In the genomic region with DNA sequence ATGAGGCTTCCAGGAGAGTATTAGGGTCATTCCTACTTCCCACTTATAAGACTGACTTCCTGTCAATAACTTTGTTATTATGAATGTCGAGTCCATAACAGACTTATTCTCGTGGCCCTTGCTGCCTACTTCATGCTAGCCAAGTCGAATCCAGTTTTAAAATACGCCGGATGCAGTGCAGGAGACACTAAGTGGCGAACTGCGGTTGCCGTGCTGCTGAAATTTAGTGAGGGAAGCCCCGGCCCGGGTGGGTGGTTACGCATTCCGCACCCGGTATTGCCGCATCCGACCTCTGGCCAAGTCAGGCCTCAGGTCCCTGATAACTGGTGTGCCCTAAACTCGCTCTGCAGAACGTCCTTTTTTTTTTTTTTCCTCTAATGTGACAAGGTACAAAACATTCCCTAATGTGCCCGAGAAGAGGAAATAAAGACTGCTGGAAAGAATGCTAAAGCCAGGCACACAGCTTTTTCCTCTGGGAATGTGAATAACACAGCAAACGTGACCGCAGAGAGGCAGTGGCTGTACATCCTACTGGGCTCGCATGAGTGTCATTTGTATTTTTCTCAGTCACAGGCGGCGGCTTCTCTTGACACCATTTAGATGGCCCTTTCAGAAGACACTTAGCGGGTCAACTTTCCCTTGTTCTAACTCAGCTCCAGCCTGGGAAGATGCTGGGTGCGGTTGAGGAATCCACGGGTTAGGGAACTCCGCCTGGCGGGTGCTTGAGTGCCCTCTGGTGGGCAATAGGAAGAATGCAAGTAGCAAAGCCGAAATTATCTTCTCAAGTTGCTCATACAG, we compare ENCODE assay signal across 8 cellular contexts. TPM values are rescaled to one million over a fixed set of nuclear protein-coding genes. Genes with fewer than 3 reads are reported as not detected.
DNase-seq lines count a peak whose midpoint lies in the region; ATAC-seq and TF ChIP-seq lines count a peak whose summit lies in the region.

No MANE protein-coding gene starts in this region.

- H3K4me2 ChIP-seq in GM23338 = peak overlapping the region; percentile 22; the same call in 1 of the 2 replicates

- 0 out of 2 replicates have a peak overlapping the region, but pooled peaks have one; percentile 25 for H2AFZ ChIP-seq in GM23338

- TF ChIP-seq CTCF in GM23338 (conservative IDR thresholded peaks at IDR 0.05; ENCODE audit: low read depth in 2 of 2) (peak; percentile 82 to 96), endothelial cell (IDR thresholded peaks at IDR 0.05; ENCODE audit: unreplicated experiment) (peak; percentile 97), mesothelial cell of epicardium (IDR thresholded peaks at IDR 0.05; ENCODE audit: unreplicated experiment) (peak; percentile 91)

- H3K9ac ChIP-seq in subcutaneous abdominal adipose tissue (ENCODE audit: low read length in 5 of 5) = peak overlapping the region in 2 of 5 donors; percentile 40 to 63

- POLR2A ChIA-PET in activated CD4-positive, alpha-beta memory T cell treated with anti-CD3 and anti-CD28 coated beads for 36 hours (lab: Charles Lee) = interaction anchor here (0.6 kb wide), 1 partner anchor 75 kb away, joined by 3 read pairs; no protein-coding TSS in a partner anchor

- H3K4me1 Mint-ChIP-seq in GM23338 (peaks cover 7% of the 10 kb centered on the region), endothelial cell (ENCODE audit: unreplicated experiment) (peaks cover 28% of the 10 kb centered on the region), mesothelial cell of epicardium (peaks cover 7% of the 10 kb centered on the region)
- H3K4me1 Mint-ChIP-seq in activated CD4-positive, alpha-beta memory T cell treated with anti-CD3 and anti-CD28 coated beads for 36 hours (ENCODE audit: low read depth) = peaks cover 35% of the 10 kb centered on the region

- H3K9me3 Mint-ChIP-seq in GM23338 (peaks cover 27% of the 10 kb centered on the region), endothelial cell (ENCODE audit: unreplicated experiment) (no peaks in the 10 kb centered on the region), mesothelial cell of epicardium (peaks cover 7% of the 10 kb centered on the region)
- H3K9me3 Mint-ChIP-seq in activated CD4-positive, alpha-beta memory T cell treated with anti-CD3 and anti-CD28 coated beads for 36 hours = no peaks in the 10 kb centered on the region

- H3K9me3 ChIP-seq in subcutaneous abdominal adipose tissue (ENCODE audit: control insufficient read depth in 5 of 5, low read length in 5 of 5) = peaks cover 0 to 3% (median 0%) of the 10 kb centered on the region in 5 donors

- H3K36me3 Mint-ChIP-seq in GM23338 (ENCODE audit: low read depth) (peaks cover 11% of the 10 kb centered on the region; the same call in 1 of the 3 replicates), endothelial cell (ENCODE audit: low read depth, unreplicated experiment) (peaks cover 10% of the 10 kb centered on the region), mesothelial cell of epicardium (no peaks in the 10 kb centered on the region)
- peaks cover 2% of the 10 kb centered on the region for H3K36me3 Mint-ChIP-seq in activated CD4-positive, alpha-beta memory T cell treated with anti-CD3 and anti-CD28 coated beads for 36 hours

- no peak overlapping the region for H3K27ac ChIP-seq in GM23338 (ENCODE audit: low read depth)
- peak overlapping the region; percentile 43 for H3K27ac ChIP-seq in subcutaneous abdominal adipose tissue (ENCODE audit: low read depth, low read length)

- CTCF ChIA-PET in activated CD4-positive, alpha-beta memory T cell treated with anti-CD3 and anti-CD28 coated beads for 36 hours (lab: Charles Lee) = interaction anchor here (0.7 to 1.4 kb wide), 7 partner anchors 9 to 237 kb away, joined by 3 to 6 read pairs (median 3); no protein-coding TSS in a partner anchor

- intact Hi-C loops in activated CD4-positive, alpha-beta memory T cell treated with anti-CD3 and anti-CD28 coated beads for 36 hours (cut with micrococcal nuclease) = loop anchor here (5.0 to 10.0 kb wide), 2 partner anchors 37 to 225 kb away; no protein-coding TSS in a partner anchor

- ATAC-seq in GM23338 (peak; percentile 95), HG02571 (IDR thresholded peaks at IDR 0.05; ENCODE audit: unreplicated experiment) (no peak)

- no peaks in the 10 kb centered on the region for H4K20me1 ChIP-seq in GM23338 (replicated peaks; ENCODE audit: insufficient read depth)

- H3K4me3 Mint-ChIP-seq in GM23338 = no peak overlapping the region
- H3K4me3 Mint-ChIP-seq in activated CD4-positive, alpha-beta memory T cell treated with anti-CD3 and anti-CD28 coated beads for 36 hours = peak overlapping the region; percentile 18
- H3K4me3 Mint-ChIP-seq in endothelial cell (ENCODE audit: unreplicated experiment) = no peak overlapping the region
- H3K4me3 Mint-ChIP-seq in mesothelial cell of epicardium = no peak overlapping the region

- H3K27me3 Mint-ChIP-seq in GM23338 (ENCODE audit: insufficient read depth, low read depth, poor library complexity) (peaks cover 15% of the 10 kb centered on the region), endothelial cell (ENCODE audit: unreplicated experiment) (peaks cover 4% of the 10 kb centered on the region), mesothelial cell of epicardium (ENCODE audit: low read depth) (no peaks in the 10 kb centered on the region)
- H3K27me3 Mint-ChIP-seq in activated CD4-positive, alpha-beta memory T cell treated with anti-CD3 and anti-CD28 coated beads for 36 hours = no peaks in the 10 kb centered on the region

- H3K4me1 ChIP-seq in GM23338 (ENCODE audit: insufficient read depth) (peaks cover 4% of the 10 kb centered on the region; the same call in 1 of the 2 replicates), subcutaneous abdominal adipose tissue (ENCODE audit: control insufficient read depth in 5 of 5, insufficient read depth in 5 of 5, low read length in 5 of 5) (peaks cover 0 to 39% (median 10%) of the 10 kb centered on the region in 5 donors)

- H3K27me3 ChIP-seq in GM23338 (ENCODE audit: insufficient read depth) = no peaks in the 10 kb centered on the region
- H3K27me3 ChIP-seq in subcutaneous abdominal adipose tissue (ENCODE audit: control insufficient read depth in 5 of 5, insufficient read depth in 4 of 5, low read length in 5 of 5) = no peaks in the 10 kb centered on the region

- H3K36me3 ChIP-seq in GM23338 (ENCODE audit: insufficient read depth) (no peaks in the 10 kb centered on the region), subcutaneous abdominal adipose tissue (ENCODE audit: control insufficient read depth in 5 of 5, insufficient read depth in 5 of 5, low read length in 5 of 5) (no peaks in the 10 kb centered on the region)

- no peaks in the 10 kb centered on the region; the same call in 1 of the 2 replicates for H3F3A ChIP-seq in GM23338 (replicated peaks; ENCODE audit: low read depth)

- H3K27ac Mint-ChIP-seq in GM23338 (no peak overlapping the region), endothelial cell (ENCODE audit: unreplicated experiment) (peak overlapping the region; percentile 86), mesothelial cell of epicardium (no peak overlapping the region)
- H3K27ac Mint-ChIP-seq in activated CD4-positive, alpha-beta memory T cell treated with anti-CD3 and anti-CD28 coated beads for 36 hours = no peak overlapping the region

- peaks cover 8% of the 10 kb centered on the region for H3K9me2 ChIP-seq in GM23338 (ENCODE audit: insufficient read depth)

- H3K4me3 ChIP-seq in GM23338 (no peak overlapping the region), subcutaneous abdominal adipose tissue (ENCODE audit: low read depth in 1 of 5, low read length in 5 of 5) (peak overlapping the region; percentile 18 to 49 (median 41))

- peak; percentile 61 for DNase-seq in DMS114 treated with DMSO at 0.1 percent for 48 hours (lab: John Stamatoyannopoulos, UW; ENCODE audit: unreplicated experiment)
- DNase-seq in GM23338 (ENCODE audit: low spot score) = peak; percentile 84
- DNase-seq in NCI-H2196 treated with DMSO at 0.1 percent for 48 hours (lab: John Stamatoyannopoulos, UW; ENCODE audit: unreplicated experiment) = peak; percentile 4
- peak; percentile 60 for DNase-seq in activated CD4-positive, alpha-beta memory T cell treated with anti-CD3 and anti-CD28 coated beads for 36 hours
- DNase-seq in endothelial cell (ENCODE audit: low spot score) = peak; percentile 59
- peak in 1 of 2 experiments; percentile 62 for DNase-seq in mesothelial cell of epicardium (ENCODE audit: low spot score in 2 of 2, unreplicated experiment in 2 of 2)

- no peaks in the 10 kb centered on the region for H3K79me2 ChIP-seq in GM23338 (replicated peaks; ENCODE audit: insufficient read depth)

TF ChIP-seq in GM23338, 12 proteins besides CTCF, POLR2A, EP300 and RAD21 (continues in another document):
- TF ChIP-seq, protein P1, sequence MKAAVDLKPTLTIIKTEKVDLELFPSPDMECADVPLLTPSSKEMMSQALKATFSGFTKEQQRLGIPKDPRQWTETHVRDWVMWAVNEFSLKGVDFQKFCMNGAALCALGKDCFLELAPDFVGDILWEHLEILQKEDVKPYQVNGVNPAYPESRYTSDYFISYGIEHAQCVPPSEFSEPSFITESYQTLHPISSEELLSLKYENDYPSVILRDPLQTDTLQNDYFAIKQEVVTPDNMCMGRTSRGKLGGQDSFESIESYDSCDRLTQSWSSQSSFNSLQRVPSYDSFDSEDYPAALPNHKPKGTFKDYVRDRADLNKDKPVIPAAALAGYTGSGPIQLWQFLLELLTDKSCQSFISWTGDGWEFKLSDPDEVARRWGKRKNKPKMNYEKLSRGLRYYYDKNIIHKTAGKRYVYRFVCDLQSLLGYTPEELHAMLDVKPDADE (IDR thresholded peaks at IDR 0.05) = no peak

RNA-seq across cellular contexts. Expression of a gene that starts 7.1 kb away (rescaled TPM):
- 14.7 and 21.6 TPM in 2 replicates for total RNA-seq in GM23338 (2014; rRNA removed; shearing (Covaris generic))
- polyA plus RNA-seq in GM23338 (2016; fragmentation: Nextera tagmentation; extraction: Ambion mirVana) = 15.2 and 17.3 TPM in 2 replicates
- total RNA-seq in activated CD4-positive, alpha-beta memory T cell treated with anti-CD3 and anti-CD28 coated beads for 36 hours = 10 to 100 TPM; 25.6 to 27.1 TPM
- total RNA-seq in endothelial cell (ENCODE audit: unreplicated experiment) = 22.4 TPM
- total RNA-seq in mesothelial cell of epicardium = 41.1 to 43.7 TPM (median 42.0 TPM) in 3 replicates
